23 cellular contexts compared by ENCODE assay signal in genomic region chr5:83393467-83393866, GRCh38.
DNase-seq lines count a peak whose midpoint lies in the region; ATAC-seq, FAIRE-seq and TF ChIP-seq lines count a peak whose summit lies in the region.
"Had no signal": no experiment of that assay in that cellular context is flagged by ENCODE, and none has a peak within 500 bp of the region (broad histone marks: within the 10 kb centered on the region; RNA-seq: fewer than 3 reads in every experiment).

No MANE protein-coding gene starts in this region.

- BruUV-seq in HepG2 (replicated peaks; lab: Mats Ljungman, UMichigan) (no TSS peak), K562 (replicated peaks; lab: Mats Ljungman, UMichigan) (no TSS peak)

- no peak for FAIRE-seq in HepG2 (lab: Jason Lieb, UNC)
- no peak for FAIRE-seq in K562 (lab: Jason Lieb, UNC)
- FAIRE-seq: GM12878, GM12892 had no signal

- H3K9me3 ChIP-seq in HepG2 (ENCODE audit: low read length) (no peaks in the 10 kb centered on the region), right lobe of liver (no peaks in the 10 kb centered on the region), K562 (replicated peaks; ENCODE audit: control insufficient read depth, insufficient read depth, low read depth, low read length) (no peaks in the 10 kb centered on the region)
- H3K9me3 ChIP-seq: BE2C, BLaER1 had no signal

- no peaks in the 10 kb centered on the region for H3K9me3 Mint-ChIP-seq in activated T-cell treated with anti-CD3 and anti-CD28 coated beads, Interleukin-2, amount 50 U/mL, for 4 hours

- H3K4me1 ChIP-seq in HepG2 (ENCODE audit: insufficient read depth, low read length): no peaks in the 10 kb centered on the region
- H3K4me1 ChIP-seq in right lobe of liver: no peaks in the 10 kb centered on the region
- 0 out of 5 replicates have a peak, but pooled peaks cover 0 to 5% of the 10 kb centered on the region in 2 experiments for H3K4me1 ChIP-seq in K562 (replicated peaks in 1 of 2; ENCODE audit: control insufficient read depth in 2 of 2, insufficient read depth in 2 of 2, low read length in 2 of 2)
- H3K4me1 ChIP-seq: BE2C, BLaER1 had no signal

- H2AFZ ChIP-seq in HepG2 (ENCODE audit: low read length) (no peak overlapping the region), K562 (ENCODE audit: low read depth, low read length) (no peak overlapping the region)

- no peak for TF ChIP-seq CTCF in HepG2 (CRISPR knock-in tag; IDR thresholded peaks at IDR 0.05)
- no peak for TF ChIP-seq CTCF in right lobe of liver (IDR thresholded peaks at IDR 0.05)
- TF ChIP-seq CTCF in K562 (IDR thresholded peaks at IDR 0.05 in 2 of 3, conservative IDR thresholded peaks at IDR 0.05 in 1 of 3; ENCODE audit: insufficient read depth in 2 of 3, low read depth in 1 of 3, low read length in 3 of 3): no peak

- no peaks in the 10 kb centered on the region for H3K9me1 ChIP-seq in K562 (ENCODE audit: control insufficient read depth, insufficient read depth, low read length)

- no peaks in the 10 kb centered on the region; a peak in 1 of 5 replicates for H3K27me3 ChIP-seq in HepG2 (ENCODE audit: control insufficient read depth in 1 of 2, insufficient read depth in 2 of 2, low read length in 2 of 2)
- no peaks in the 10 kb centered on the region for H3K27me3 ChIP-seq in right lobe of liver
- H3K27me3 ChIP-seq in K562 (ENCODE audit: control insufficient read depth in 2 of 2, insufficient read depth in 2 of 2, low read length in 2 of 2): no peaks in the 10 kb centered on the region; a peak in 1 of 5 replicates
- H3K27me3 ChIP-seq: BE2C, BLaER1 had no signal

- 0% methylated on average over 2 of the region's 2 CpGs for WGBS in HepG2 (ENCODE audit: low lambda C conversion rate)
- 89% methylated on average over 2 of the region's 2 CpGs for WGBS in right lobe of liver (ENCODE audit: insufficient coverage, low coverage, low lambda C conversion rate, missing lambda C conversion rate)
- 7% methylated on average over 2 of the region's 2 CpGs for WGBS in K562 (ENCODE audit: insufficient coverage, low coverage, missing lambda C conversion rate)

- ATAC-seq in HepG2 (no peak), right lobe of liver (no peak), K562 (no peak)
- ATAC-seq in activated T-cell treated with anti-CD3 and anti-CD28 coated beads, Interleukin-2, amount 50 U/mL, for 4 hours: no peak
- ATAC-seq: GM12878 had no signal

- intact Hi-C loops in HepG2 (cut with micrococcal nuclease; ENCODE audit: unreplicated experiment): no loop called here
- intact Hi-C loops in right lobe of liver (cut with DNase I): no loop called here
- intact Hi-C loops in K562 (cut with micrococcal nuclease): no loop called here

- no peaks in the 10 kb centered on the region for H3K27me3 Mint-ChIP-seq in activated T-cell treated with anti-CD3 and anti-CD28 coated beads, Interleukin-2, amount 50 U/mL, for 4 hours (ENCODE audit: low read depth)
- H3K27me3 Mint-ChIP-seq: CD4-positive, alpha-beta memory T cell; CD4-positive, CD25-positive, alpha-beta regulatory T cell; CD8-positive, alpha-beta memory T cell had no signal

- TF ChIP-seq EP300 in HepG2 (IDR thresholded peaks at IDR 0.05; ENCODE audit: low read depth in 2 of 2, low read length in 2 of 2) (no peak), HepG2 (CRISPR knock-in tag; IDR thresholded peaks at IDR 0.05; ENCODE audit: borderline replicate concordance) (no peak), K562 (IDR thresholded peaks at IDR 0.05; ENCODE audit: low read length) (no peak)

- no peak overlapping the region for H3K4me2 ChIP-seq in HepG2 (ENCODE audit: low read depth, low read length)
- no peak overlapping the region for H3K4me2 ChIP-seq in K562 (ENCODE audit: insufficient read depth, low read length)
- H3K4me2 ChIP-seq: BLaER1 had no signal

- no peak overlapping the region for H3K4me3 Mint-ChIP-seq in activated T-cell treated with anti-CD3 and anti-CD28 coated beads, Interleukin-2, amount 50 U/mL, for 4 hours
- H3K4me3 Mint-ChIP-seq: CD14-positive monocyte; CD4-positive, alpha-beta memory T cell; CD4-positive, CD25-positive, alpha-beta regulatory T cell; CD8-positive, alpha-beta memory T cell had no signal

- H4K20me1 ChIP-seq in HepG2 (ENCODE audit: insufficient read depth, low read length) (no peaks in the 10 kb centered on the region), K562 (replicated peaks; ENCODE audit: control insufficient read depth, insufficient read depth, low read length) (no peaks in the 10 kb centered on the region)
- H4K20me1 ChIP-seq: BLaER1 had no signal

- H3K4me3 ChIP-seq in HepG2 (replicated peaks in 1 of 3; ENCODE audit: insufficient read depth in 1 of 3, low read depth in 2 of 3, low read length in 3 of 3): no peak overlapping the region
- no peak overlapping the region for H3K4me3 ChIP-seq in right lobe of liver
- no peak overlapping the region for H3K4me3 ChIP-seq in K562
- H3K4me3 ChIP-seq: BLaER1, GM12878 had no signal

- H3K4me1 Mint-ChIP-seq in activated T-cell treated with anti-CD3 and anti-CD28 coated beads, Interleukin-2, amount 50 U/mL, for 4 hours (ENCODE audit: low read depth): no peaks in the 10 kb centered on the region
- H3K4me1 Mint-ChIP-seq: CD4-positive, alpha-beta memory T cell; CD4-positive, CD25-positive, alpha-beta regulatory T cell; CD8-positive, alpha-beta memory T cell had no signal

- TF ChIP-seq RAD21 in HepG2 (CRISPR knock-in tag; IDR thresholded peaks at IDR 0.05) (no peak), K562 (CRISPR knock-in tag; conservative IDR thresholded peaks at IDR 0.05 in 1 of 2, IDR thresholded peaks at IDR 0.05 in 1 of 2) (no peak)

- in situ Hi-C loops in HepG2 (cut with HindIII; ENCODE audit: extremely low pct_ligation_motif_present, low pct_unique_long_range_greater_than_20kb): no loop called here
- in situ Hi-C loops in K562 (cut with MboI): no loop called here

- TF ChIP-seq POLR2A in HepG2 (IDR thresholded peaks at IDR 0.05; ENCODE audit: insufficient read depth in 1 of 2, low read depth in 2 of 2, low read length in 2 of 2) (no peak), right lobe of liver (IDR thresholded peaks at IDR 0.05) (no peak), K562 (conservative IDR thresholded peaks at IDR 0.05) (no peak)

- no peaks in the 10 kb centered on the region for H3K79me2 ChIP-seq in HepG2 (ENCODE audit: insufficient read depth, low read length)
- H3K79me2 ChIP-seq in K562 (ENCODE audit: control insufficient read depth, insufficient read depth, low read length): no peaks in the 10 kb centered on the region

- no peaks in the 10 kb centered on the region for H3K36me3 ChIP-seq in HepG2 (replicated peaks in 1 of 2; ENCODE audit: control insufficient read depth in 1 of 2, insufficient read depth in 2 of 2, low read length in 2 of 2)
- H3K36me3 ChIP-seq in right lobe of liver: no peaks in the 10 kb centered on the region
- no peaks in the 10 kb centered on the region for H3K36me3 ChIP-seq in K562 (ENCODE audit: control insufficient read depth, insufficient read depth, low read length)
- H3K36me3 ChIP-seq: BE2C, BLaER1 had no signal

- no peak overlapping the region for H3K9ac ChIP-seq in HepG2 (ENCODE audit: insufficient read depth, low read depth, low read length)
- H3K9ac ChIP-seq in K562 (ENCODE audit: insufficient read depth in 1 of 2, low read depth in 2 of 2, low read length in 2 of 2): no peak overlapping the region
- H3K9ac ChIP-seq: BLaER1 had no signal

- no peaks in the 10 kb centered on the region for H3K36me3 Mint-ChIP-seq in activated T-cell treated with anti-CD3 and anti-CD28 coated beads, Interleukin-2, amount 50 U/mL, for 4 hours (ENCODE audit: insufficient read depth)
- H3K36me3 Mint-ChIP-seq: CD4-positive, alpha-beta memory T cell; CD4-positive, CD25-positive, alpha-beta regulatory T cell; CD8-positive, alpha-beta memory T cell had no signal

- H3K27ac ChIP-seq in HepG2 (ENCODE audit: extremely low read length, insufficient read depth, low read length) (no peak overlapping the region), right lobe of liver (no peak overlapping the region), K562 (ENCODE audit: extremely low read depth, low read depth, low read length) (no peak overlapping the region)
- H3K27ac ChIP-seq: 22Rv1, BLaER1 had no signal

- DNase-seq in HepG2 (ENCODE audit: low spot score): no peak
- no peak for DNase-seq in right lobe of liver
- no peak for DNase-seq in K562 (ENCODE audit: extremely low read depth in 1 of 4, low spot score in 3 of 4)
- DNase-seq in HT-29 (ENCODE audit: low spot score): no peak
- no peak for DNase-seq in activated T-cell treated with anti-CD3 and anti-CD28 coated beads, Interleukin-2, amount 50 U/mL, for 4 hours
- DNase-seq: ACHN; BE2C; C1 segment of cervical spinal cord; CD4-positive, alpha-beta memory T cell; CD4-positive, CD25-positive, alpha-beta regulatory T cell; CD8-positive, alpha-beta memory T cell; COR-L47; DMS 273 treated with DMSO at 0.1 percent for 48 hours; DMS153; DMS79; DND-41; EL; GDM1 had no signal

- POLR2A ChIA-PET in HepG2 (lab: Yijun Ruan, JAX) (no interaction called here), K562 (lab: Yijun Ruan, JAX) (interaction anchor here (1.5 kb wide), 1 partner anchor 9 kb away, joined by 3 read pairs; no protein-coding TSS in a partner anchor)

- CTCF ChIA-PET in HepG2 (lab: Yijun Ruan, JAX; ENCODE audit: low intra/inter-chr PET ratio, low total read pairs): no interaction called here
- CTCF ChIA-PET in K562 (lab: Yijun Ruan, JAX; ENCODE audit: low intra/inter-chr PET ratio): no interaction called here

TF ChIP-seq in HepG2, 621 proteins besides CTCF, POLR2A, EP300 and RAD21 (continues in another document):
- TF ChIP-seq MAFF (IDR thresholded peaks at IDR 0.05; ENCODE audit: low read depth, low read length): peak; percentile 53; the same call in 1 of the 2 replicates
- no peak for TF ChIP-seq ZNF501 (CRISPR knock-in tag; IDR thresholded peaks at IDR 0.05)

TF ChIP-seq in K562, 482 proteins besides CTCF, POLR2A, EP300 and RAD21:
- TF ChIP-seq MAFF (IDR thresholded peaks at IDR 0.05; ENCODE audit: low read length) (peak; percentile 35; the same call in 1 of the 2 replicates), ZBTB17 (CRISPR knock-in tag; IDR thresholded peaks at IDR 0.05) (no peak), ZNF316 (IDR thresholded peaks at IDR 0.05) (peak; percentile 56; the same call in 1 of the 2 replicates)

Comparison
In these comparisons a context has a peak if more than half of its experiments do, and no peak if none do; other contexts are left out.
1. Of the 241 proteins assayed by ChIP-seq in both HepG2 and K562: peak only in HepG2: MAFK; only in K562: none; in both: MAFF; in neither: 239.